In the genomic region with DNA sequence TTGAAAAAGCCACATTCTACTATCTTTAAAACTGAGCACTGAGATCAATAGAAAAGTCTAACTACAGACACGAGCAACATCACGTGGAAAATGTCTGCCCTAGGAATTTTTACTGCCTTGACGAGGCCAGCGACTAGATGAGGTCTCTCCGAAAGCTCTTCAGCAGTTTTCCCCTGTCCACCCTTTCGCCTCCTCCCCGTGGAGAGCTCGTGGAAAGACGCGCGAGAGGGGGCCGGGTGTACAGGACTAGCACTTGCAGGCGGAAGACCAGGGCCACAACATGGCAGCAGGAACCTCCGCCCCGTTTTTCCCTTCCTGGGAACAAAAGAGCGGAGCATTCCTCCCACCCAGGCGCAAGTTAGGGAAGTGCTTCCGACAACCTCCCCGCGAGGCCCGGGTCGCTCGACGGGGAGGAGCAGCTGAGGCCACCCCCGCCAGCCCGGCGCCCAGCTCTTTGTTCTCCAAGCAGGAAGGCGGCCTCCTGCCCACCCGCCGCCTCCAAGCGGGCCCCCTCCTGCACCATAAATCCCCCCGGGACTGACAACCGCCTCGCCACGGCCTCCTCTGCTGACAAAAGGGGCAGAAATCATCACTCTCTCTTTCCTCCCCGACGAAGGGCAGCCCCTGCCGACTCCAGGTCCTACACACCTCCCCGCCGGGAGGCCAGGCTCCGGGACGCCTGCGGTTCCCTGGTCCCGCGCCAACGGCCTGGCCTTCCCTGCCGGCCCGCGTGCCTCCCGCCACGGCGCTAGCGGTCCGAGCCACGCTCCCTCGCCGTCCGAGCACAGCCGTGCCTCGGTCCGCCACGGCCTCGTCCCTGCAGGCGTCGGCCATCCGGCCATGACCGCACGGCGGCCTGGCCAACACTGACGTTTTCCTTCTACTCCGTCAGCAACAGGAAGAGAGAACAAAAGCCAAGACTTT, we compare ENCODE assay signal across 8 cellular contexts. TPM values are rescaled to one million over a fixed set of nuclear protein-coding genes. Genes with fewer than 3 reads are reported as not detected.
A peak's percentile ranks its signal among the peaks of the same experiment; 100 is the strongest.
DNase-seq lines count a peak whose midpoint lies in the region; ATAC-seq and TF ChIP-seq lines count a peak whose summit lies in the region.

No MANE protein-coding gene starts in this region.

- H3K4me3 ChIP-seq in thymus (ENCODE audit: low read length) = peak overlapping the region; percentile 83

- TF ChIP-seq CTCF in GM13976 (IDR thresholded peaks at IDR 0.05; ENCODE audit: borderline replicate concordance, control extremely low read depth, extremely low read depth, insufficient read depth, missing control alignments) = no peak

- H3K27ac ChIP-seq in thymus (ENCODE audit: low read depth) = peak overlapping the region; percentile 100

- peaks cover 35% of the 10 kb centered on the region for H3K36me3 ChIP-seq in thymus (ENCODE audit: control insufficient read depth, insufficient read depth)

- H3K27me3 ChIP-seq in thymus (ENCODE audit: control insufficient read depth, insufficient read depth) = peaks cover 2% of the 10 kb centered on the region

- peak; percentile 49 for DNase-seq in GM13976 (ENCODE audit: low spot score)
- DNase-seq in activated naive CD4-positive, alpha-beta T cell treated with Interleukin-2 at 50 U/mL for 16 hours = peak; percentile 52
- DNase-seq in glomerular visceral epithelial cell (ENCODE audit: extremely low spot score) = peak; percentile 49
- peak; percentile 37 for DNase-seq in occipital lobe (lab: John Stamatoyannopoulos, UW)

- ATAC-seq in HG02973 (IDR thresholded peaks at IDR 0.05; ENCODE audit: unreplicated experiment) (peak; percentile 1), HG03520 (IDR thresholded peaks at IDR 0.05; ENCODE audit: unreplicated experiment) (no peak)

- no peaks in the 10 kb centered on the region for H3K9me3 ChIP-seq in thymus (ENCODE audit: control insufficient read depth)

- WGBS in thymus = under 1% methylated on average over 71 of the region's 71 CpGs

- in situ Hi-C loops in GM13976 (cut with MboI; ENCODE audit: low sequenced_read_pairs, unreplicated experiment) = no loop called here

- H3K4me1 ChIP-seq in thymus (ENCODE audit: control insufficient read depth, insufficient read depth, low read length) = peaks cover 15% of the 10 kb centered on the region

TF ChIP-seq in PFSK-1, 5 proteins besides CTCF, POLR2A, EP300 and RAD21:
- 0 out of 2 replicates have a peak, but pooled peaks have one; percentile 24 for TF ChIP-seq TAF1 (IDR thresholded peaks at IDR 0.05; ENCODE audit: borderline replicate concordance, insufficient read depth, low read length)
- TF ChIP-seq POLR2AphosphoS5 (IDR thresholded peaks at IDR 0.05; ENCODE audit: low read depth, low read length) = no peak
- peak; percentile 91; the same call in 1 of the 2 replicates for TF ChIP-seq SIN3A (IDR thresholded peaks at IDR 0.05; ENCODE audit: borderline replicate concordance, insufficient read depth, low read length)

RNA-seq across cellular contexts. Expression of gene EIF4G2, which starts 0.8 kb away (rescaled TPM):
- polyA plus RNA-seq in PFSK-1 (2012; ENCODE audit: insufficient read length, low read depth) = 763 TPM
- 1,024 TPM for total RNA-seq in occipital lobe
- polyA plus RNA-seq in thymus = 391 TPM

RNA-seq across cellular contexts. Expression of gene ZBED5, which starts 50.0 kb away (rescaled TPM):
- polyA plus RNA-seq in PFSK-1 (2012; ENCODE audit: insufficient read length, low read depth) = 7.4 TPM
- total RNA-seq in occipital lobe = 73.6 TPM
- 131 TPM for polyA plus RNA-seq in thymus

RNA-seq across cellular contexts. Expression of gene CTR9, which starts 56.8 kb away (rescaled TPM):
- 12.1 TPM for polyA plus RNA-seq in PFSK-1 (2012; ENCODE audit: insufficient read length, low read depth)
- total RNA-seq in occipital lobe = 36.8 TPM
- polyA plus RNA-seq in thymus = 27.4 TPM
